In the genomic region with DNA sequence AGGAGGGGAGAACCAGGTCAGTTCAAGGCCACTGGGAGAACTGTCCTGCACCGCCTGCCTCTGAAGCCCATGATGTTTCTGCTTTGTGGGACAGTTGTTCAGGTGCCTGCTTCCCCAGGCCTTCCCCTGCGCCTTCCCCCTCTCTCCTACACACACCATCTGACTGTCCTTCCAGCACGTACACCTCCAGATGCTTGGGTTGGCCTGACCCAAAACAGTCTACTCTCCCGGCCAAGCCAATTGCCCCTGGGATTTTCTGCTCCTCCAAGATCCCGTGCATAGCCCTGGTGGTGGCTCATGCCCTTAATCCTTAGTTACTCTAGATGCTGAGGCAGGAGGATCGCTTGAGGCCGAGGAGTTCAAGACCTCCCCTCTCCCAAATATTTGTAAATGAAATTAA, we compare ENCODE assay signal across 8 cellular contexts. TPM values are rescaled to one million over a fixed set of nuclear protein-coding genes. Genes with fewer than 3 reads are reported as not detected.
DNase-seq lines count a peak whose midpoint lies in the region; ATAC-seq, FAIRE-seq and TF ChIP-seq lines count a peak whose summit lies in the region.

No MANE protein-coding gene starts in this region.

- no peak for TF ChIP-seq RAD21 in K562 (CRISPR knock-in tag; conservative IDR thresholded peaks at IDR 0.05 in 1 of 2, IDR thresholded peaks at IDR 0.05 in 1 of 2)

- ATAC-seq in heart right ventricle (no peak), K562 (no peak), GM19452 (IDR thresholded peaks at IDR 0.05; ENCODE audit: unreplicated experiment) (no peak)

- no peak for FAIRE-seq in K562 (lab: Jason Lieb, UNC)

- in situ Hi-C loops in K562 (cut with MboI): no loop called here

- peak overlapping the region; percentile 91 for H2AFZ ChIP-seq in K562 (ENCODE audit: low read depth, low read length)

- peaks cover 2 to 46% (median 31%) of the 10 kb centered on the region in 9 donors for H3K4me1 ChIP-seq in heart right ventricle
- H3K4me1 ChIP-seq in K562 (replicated peaks in 1 of 2; ENCODE audit: control insufficient read depth in 2 of 2, insufficient read depth in 2 of 2, low read length in 2 of 2): peaks cover 11 to 34% of the 10 kb centered on the region in 2 experiments; a peak in 4 of 5 replicates
- H3K4me1 ChIP-seq in mucosa of rectum (ENCODE audit: control insufficient read depth in 2 of 2, insufficient read depth in 2 of 2, low read length in 2 of 2): peaks cover 23 to 32% of the 10 kb centered on the region in 2 donors
- peaks cover 29% of the 10 kb centered on the region for H3K4me1 ChIP-seq in vagina

- H3K36me3 ChIP-seq in heart right ventricle (peaks cover 0 to 24% (median 0%) of the 10 kb centered on the region in 9 donors), K562 (ENCODE audit: control insufficient read depth, insufficient read depth, low read length) (peaks cover 28% of the 10 kb centered on the region), mucosa of rectum (ENCODE audit: control insufficient read depth in 2 of 2, insufficient read depth in 2 of 2, low read length in 2 of 2) (peaks cover 5 to 10% of the 10 kb centered on the region in 2 donors), vagina (no peaks in the 10 kb centered on the region)

- WGBS in heart right ventricle, 2 donors: 79 to 82% methylated on average over 7 of the region's 7 CpGs
- 81% methylated on average over 7 of the region's 7 CpGs for WGBS in K562 (ENCODE audit: insufficient coverage, low coverage, missing lambda C conversion rate)

- H3K27me3 ChIP-seq in heart right ventricle: peaks cover 0 to 6% (median 0%) of the 10 kb centered on the region in 7 donors
- peaks cover 4 to 13% of the 10 kb centered on the region in 2 experiments; a peak in 2 of 5 replicates for H3K27me3 ChIP-seq in K562 (ENCODE audit: control insufficient read depth in 2 of 2, insufficient read depth in 2 of 2, low read length in 2 of 2)
- no peaks in the 10 kb centered on the region for H3K27me3 ChIP-seq in mucosa of rectum (ENCODE audit: control insufficient read depth in 2 of 2, insufficient read depth in 2 of 2, low read length in 2 of 2)
- H3K27me3 ChIP-seq in vagina: no peaks in the 10 kb centered on the region

- TF ChIP-seq EP300 in K562 (IDR thresholded peaks at IDR 0.05; ENCODE audit: low read length): no peak

- H3K9ac ChIP-seq in K562 (ENCODE audit: insufficient read depth in 1 of 2, low read depth in 2 of 2, low read length in 2 of 2) (peak overlapping the region; percentile 92 to 94; a peak in 3 of 4 replicates), mucosa of rectum (ENCODE audit: low read depth in 1 of 2, low read length in 2 of 2) (peak overlapping the region; percentile 65 to 83)

- TF ChIP-seq CTCF in heart right ventricle (IDR thresholded peaks at IDR 0.05) (no peak), K562 (IDR thresholded peaks at IDR 0.05 in 2 of 3, conservative IDR thresholded peaks at IDR 0.05 in 1 of 3; ENCODE audit: insufficient read depth in 2 of 3, low read depth in 1 of 3, low read length in 3 of 3) (no peak), vagina (IDR thresholded peaks at IDR 0.05) (no peak)

- DNase-seq in heart right ventricle (no peak), cardiac septum (ENCODE audit: low spot score) (no peak), K562 (ENCODE audit: extremely low read depth in 1 of 4, low spot score in 3 of 4) (peak in 1 of 4 experiments; percentile 23), vagina (ENCODE audit: extremely low spot score in 2 of 2) (no peak), NCI-H2029 (lab: John Stamatoyannopoulos, UW) (no peak), MV-4-11 (lab: John Stamatoyannopoulos, UW) (no peak)

- intact Hi-C loops in heart right ventricle (cut with DNase I): loop anchor here in 3 of 10 donors (5.0 to 10.0 kb wide), 3 partner anchors 51 to 217 kb away; a partner anchor contains a TSS
- intact Hi-C loops in cardiac septum (cut with DNase I): no loop called here
- intact Hi-C loops in K562 (cut with micrococcal nuclease): loop anchor here (2.0 to 10.0 kb wide), 4 partner anchors 51 to 269 kb away; a partner anchor contains a TSS
- intact Hi-C loops in vagina (cut with DNase I): loop anchor here (10.0 kb wide), 1 partner anchor 123 kb away; no protein-coding TSS in a partner anchor

- CTCF ChIA-PET in K562 (lab: Yijun Ruan, JAX; ENCODE audit: low intra/inter-chr PET ratio): interaction anchor here (0.7 to 2.2 kb wide), 4 partner anchors 81 to 278 kb away, joined by 3 to 11 read pairs (median 8); a partner anchor contains a TSS

- H3K4me3 ChIP-seq in heart right ventricle (peak overlapping the region in 8 of 10 donors; percentile 66 to 89 (median 82)), K562 (peak overlapping the region; percentile 80), mucosa of rectum (ENCODE audit: low read length in 2 of 2) (peak overlapping the region in 1 of 2 donors; percentile 86), vagina (peak overlapping the region; percentile 60 to 81)

- H3K27ac ChIP-seq in heart right ventricle: peak overlapping the region; percentile 74 to 96 (median 91)
- peak overlapping the region; percentile 90 for H3K27ac ChIP-seq in K562 (ENCODE audit: extremely low read depth, low read depth, low read length)
- H3K27ac ChIP-seq in mucosa of rectum (ENCODE audit: low read depth in 2 of 2, low read length in 2 of 2): peak overlapping the region; percentile 85 to 86
- H3K27ac ChIP-seq in vagina: peak overlapping the region; percentile 80

- TF ChIP-seq POLR2A in K562 (conservative IDR thresholded peaks at IDR 0.05) (no peak), vagina (IDR thresholded peaks at IDR 0.05) (no peak)

- H3K4me2 ChIP-seq in K562 (ENCODE audit: insufficient read depth, low read length): peak overlapping the region; percentile 96

- BruUV-seq in K562 (replicated peaks; lab: Mats Ljungman, UMichigan): TSS peak; percentile 83

- no peaks in the 10 kb centered on the region for H4K20me1 ChIP-seq in K562 (replicated peaks; ENCODE audit: control insufficient read depth, insufficient read depth, low read length)

- no peaks in the 10 kb centered on the region for H3K9me1 ChIP-seq in K562 (ENCODE audit: control insufficient read depth, insufficient read depth, low read length)

- no peaks in the 10 kb centered on the region for H3K9me3 ChIP-seq in heart right ventricle
- no peaks in the 10 kb centered on the region for H3K9me3 ChIP-seq in K562 (replicated peaks; ENCODE audit: control insufficient read depth, insufficient read depth, low read depth, low read length)
- no peaks in the 10 kb centered on the region for H3K9me3 ChIP-seq in mucosa of rectum (ENCODE audit: control insufficient read depth in 2 of 2, low read length in 2 of 2)
- no peaks in the 10 kb centered on the region for H3K9me3 ChIP-seq in vagina

- POLR2A ChIA-PET in K562 (lab: Yijun Ruan, JAX): interaction anchor here (0.6 kb wide), 1 partner anchor 454 kb away, joined by 3 read pairs; no protein-coding TSS in a partner anchor

- H3K79me2 ChIP-seq in K562 (ENCODE audit: control insufficient read depth, insufficient read depth, low read length): peaks cover 18% of the 10 kb centered on the region

RNA-seq across cellular contexts. Expression of a gene that starts 0.7 kb away (rescaled TPM):
- 10 to 100 TPM; 36.2 to 52.3 (median 45.5) TPM for total RNA-seq in heart right ventricle
- 10 to 100 TPM; 31.8 to 47.9 TPM for polyA plus RNA-seq in heart right ventricle
- total RNA-seq in cardiac septum: 35.4 TPM
- 82.5 and 106 TPM in 2 replicates for total RNA-seq in K562 (2011; cell fraction: chromatin; rRNA removed; ENCODE audit: low replicate concordance)
- 91.9 and 98.4 TPM in 2 replicates for total RNA-seq in K562 (2011; cell fraction: nucleolus; rRNA removed)
- 76.1 and 86.0 TPM in 2 replicates for total RNA-seq in K562 (2011; cell fraction: nucleoplasm; rRNA removed)
- 27.3 and 39.7 TPM in 2 replicates for total RNA-seq in K562 (2014; rRNA removed)
- total RNA-seq in K562 (2014; rRNA removed; fragmentation: Illumina TruSeq; extraction: Trizol): 24.5 and 26.8 TPM in 2 replicates
- total RNA-seq in K562 (2015; rRNA removed; fragmentation: Illumina TruSeq; extraction: Trizol): 25.9 and 26.2 TPM in 2 replicates
- 41.9 and 44.0 TPM in 2 replicates for total RNA-seq in K562 (2021)
- 37.3 and 40.0 TPM in 2 replicates for polyA plus RNA-seq in K562 (2011; rRNA removed)
- polyA plus RNA-seq in K562 (2011; cell fraction: cytosol; rRNA removed): 24.5 and 36.5 TPM in 2 replicates
- 190 and 193 TPM in 2 replicates for polyA plus RNA-seq in K562 (2011; cell fraction: nucleus; rRNA removed)
- polyA plus RNA-seq in K562 (2012): 23.1 and 26.7 TPM in 2 replicates
- polyA plus RNA-seq in K562 (2014; fragmentation: Illumina TruSeq; extraction: Trizol): 23.1 and 24.9 TPM in 2 replicates
- 1 to 10 TPM; 4.5 to 5.2 TPM for polyA plus RNA-seq in K562 (2014; fragmentation: Nextera tagmentation; extraction: Ambion mirVana)
- polyA plus RNA-seq in K562 (2014; rRNA removed): 42.5 and 44.8 TPM in 2 replicates
- 22.7 and 23.6 TPM in 2 replicates for polyA minus RNA-seq in K562 (2011; rRNA and poly(A)+ RNA removed)
- polyA minus RNA-seq in K562 (2011; cell fraction: cytosol; rRNA and poly(A)+ RNA removed): 10.9 and 17.9 TPM in 2 replicates
- polyA minus RNA-seq in K562 (2011; cell fraction: nucleus; rRNA and poly(A)+ RNA removed): 60.3 and 71.5 TPM in 2 replicates
- total RNA-seq in vagina: 37.3 TPM

RNA-seq across cellular contexts. Expression of a gene that starts 9.3 kb away (rescaled TPM):
- under 1 TPM in 3 of 10 donors, not detected in 7; 0.13 to 0.74 (median 0.20) TPM for total RNA-seq in heart right ventricle
- polyA plus RNA-seq in heart right ventricle: under 1 TPM in 1 of 2 donors, not detected in 1; 0.44 TPM
- 0.30 TPM for total RNA-seq in cardiac septum
- not detected in 2 replicates for total RNA-seq in K562 (2011; cell fraction: chromatin; rRNA removed; ENCODE audit: low replicate concordance)
- total RNA-seq in K562 (2011; cell fraction: nucleolus; rRNA removed): not detected in 2 replicates
- total RNA-seq in K562 (2011; cell fraction: nucleoplasm; rRNA removed): not detected in 2 replicates
- not detected in 2 replicates for total RNA-seq in K562 (2014; rRNA removed)
- not detected in 2 replicates for total RNA-seq in K562 (2014; rRNA removed; fragmentation: Illumina TruSeq; extraction: Trizol)
- total RNA-seq in K562 (2015; rRNA removed; fragmentation: Illumina TruSeq; extraction: Trizol): not detected in 2 replicates
- total RNA-seq in K562 (2021): not detected in 2 replicates
- polyA plus RNA-seq in K562 (2011; rRNA removed): not detected in 2 replicates
- polyA plus RNA-seq in K562 (2011; cell fraction: cytosol; rRNA removed): not detected in 2 replicates
- not detected in 2 replicates for polyA plus RNA-seq in K562 (2011; cell fraction: nucleus; rRNA removed)
- polyA plus RNA-seq in K562 (2012): 0.12 and 0.15 TPM in 2 replicates
- not detected in 2 replicates for polyA plus RNA-seq in K562 (2014; fragmentation: Illumina TruSeq; extraction: Trizol)
- polyA plus RNA-seq in K562 (2014; fragmentation: Nextera tagmentation; extraction: Ambion mirVana): not detected
- not detected in 2 replicates for polyA plus RNA-seq in K562 (2014; rRNA removed)
- not detected in 2 replicates for polyA minus RNA-seq in K562 (2011; rRNA and poly(A)+ RNA removed)
- not detected in 2 replicates for polyA minus RNA-seq in K562 (2011; cell fraction: cytosol; rRNA and poly(A)+ RNA removed)
- polyA minus RNA-seq in K562 (2011; cell fraction: nucleus; rRNA and poly(A)+ RNA removed): not detected in 2 replicates
- total RNA-seq in vagina: not detected

RNA-seq across cellular contexts. Expression of a gene that starts 30.3 kb away (rescaled TPM):
- total RNA-seq in heart right ventricle (1 to 10 TPM in 4 of 10 donors, under 1 TPM in 6; 0.19 to 1.6 (median 0.59) TPM), cardiac septum (0.13 TPM), K562 (2014; rRNA removed) (not detected in 2 replicates), K562 (2014; rRNA removed; fragmentation: Illumina TruSeq; extraction: Trizol) (not detected in 2 replicates), K562 (2015; rRNA removed; fragmentation: Illumina TruSeq; extraction: Trizol) (not detected in 2 replicates), K562 (2021) (not detected in 2 replicates), vagina (not detected)
- polyA plus RNA-seq in heart right ventricle (under 1 TPM; 0.17 to 0.80 TPM), K562 (2011; rRNA removed) (not detected in 2 replicates), K562 (2014; fragmentation: Illumina TruSeq; extraction: Trizol) (not detected in 2 replicates), K562 (2014; fragmentation: Nextera tagmentation; extraction: Ambion mirVana) (not detected), K562 (2014; rRNA removed) (not detected in 2 replicates)
- total RNA-seq in K562 (2011; cell fraction: chromatin; rRNA removed; ENCODE audit: low replicate concordance): not detected in 2 replicates
- total RNA-seq in K562 (2011; cell fraction: nucleolus; rRNA removed): 0.50 TPM in 1 of 2 replicates, not detected in the other
- total RNA-seq in K562 (2011; cell fraction: nucleoplasm; rRNA removed): 0.31 and 1.5 TPM in 2 replicates
- not detected in 2 replicates for polyA plus RNA-seq in K562 (2011; cell fraction: cytosol; rRNA removed)
- polyA plus RNA-seq in K562 (2011; cell fraction: nucleus; rRNA removed): 0.07 TPM in 1 of 2 replicates, not detected in the other
- not detected in 2 replicates for polyA plus RNA-seq in K562 (2012)
- polyA minus RNA-seq in K562 (2011; rRNA and poly(A)+ RNA removed): not detected in 2 replicates
- polyA minus RNA-seq in K562 (2011; cell fraction: cytosol; rRNA and poly(A)+ RNA removed): not detected in 2 replicates
- polyA minus RNA-seq in K562 (2011; cell fraction: nucleus; rRNA and poly(A)+ RNA removed): not detected in 2 replicates

RNA-seq across cellular contexts. Expression of a gene that starts 52.0 kb away (rescaled TPM):
- total RNA-seq in heart right ventricle: 10 to 100 TPM in 9 of 10 donors, 1 to 10 TPM in 1; 9.9 to 45.0 (median 19.7) TPM
- polyA plus RNA-seq in heart right ventricle: 10 to 100 TPM in 1 of 2 donors, 1 to 10 TPM in 1; 7.9 to 26.9 TPM
- 9.6 TPM for total RNA-seq in cardiac septum
- total RNA-seq in K562 (2011; cell fraction: chromatin; rRNA removed; ENCODE audit: low replicate concordance): 7.3 and 27.3 TPM in 2 replicates
- 14.8 and 20.1 TPM in 2 replicates for total RNA-seq in K562 (2011; cell fraction: nucleolus; rRNA removed)
- total RNA-seq in K562 (2011; cell fraction: nucleoplasm; rRNA removed): 10.8 and 12.2 TPM in 2 replicates
- total RNA-seq in K562 (2014; rRNA removed): 3.1 and 5.0 TPM in 2 replicates
- 2.3 and 2.9 TPM in 2 replicates for total RNA-seq in K562 (2014; rRNA removed; fragmentation: Illumina TruSeq; extraction: Trizol)
- 4.1 and 4.4 TPM in 2 replicates for total RNA-seq in K562 (2015; rRNA removed; fragmentation: Illumina TruSeq; extraction: Trizol)
- total RNA-seq in K562 (2021): 6.1 and 6.2 TPM in 2 replicates
- polyA plus RNA-seq in K562 (2011; rRNA removed): 3.5 and 11.4 TPM in 2 replicates
- polyA plus RNA-seq in K562 (2011; cell fraction: cytosol; rRNA removed): 5.9 and 9.2 TPM in 2 replicates
- 22.4 and 48.3 TPM in 2 replicates for polyA plus RNA-seq in K562 (2011; cell fraction: nucleus; rRNA removed)
- 4.7 and 17.1 TPM in 2 replicates for polyA plus RNA-seq in K562 (2012)
- polyA plus RNA-seq in K562 (2014; fragmentation: Illumina TruSeq; extraction: Trizol): 3.0 and 5.4 TPM in 2 replicates
- polyA plus RNA-seq in K562 (2014; fragmentation: Nextera tagmentation; extraction: Ambion mirVana): 1 to 10 TPM in 1 of 2 experiments, under 1 TPM in 1; 0.89 to 1.5 TPM
- 4.9 and 7.2 TPM in 2 replicates for polyA plus RNA-seq in K562 (2014; rRNA removed)
- 6.7 and 8.8 TPM in 2 replicates for polyA minus RNA-seq in K562 (2011; rRNA and poly(A)+ RNA removed)
- polyA minus RNA-seq in K562 (2011; cell fraction: cytosol; rRNA and poly(A)+ RNA removed): 3.3 and 5.7 TPM in 2 replicates
- 12.0 and 22.5 TPM in 2 replicates for polyA minus RNA-seq in K562 (2011; cell fraction: nucleus; rRNA and poly(A)+ RNA removed)
- total RNA-seq in vagina: 56.0 TPM

RNA-seq across cellular contexts. Expression of a gene that starts 54.6 kb away (rescaled TPM):
- total RNA-seq in heart right ventricle (10 to 100 TPM in 5 of 10 donors, 1 to 10 TPM in 5; 5.2 to 21.5 (median 10.1) TPM), cardiac septum (8.5 TPM), K562 (2014; rRNA removed) (not detected in 2 replicates), K562 (2014; rRNA removed; fragmentation: Illumina TruSeq; extraction: Trizol) (not detected in 2 replicates), K562 (2015; rRNA removed; fragmentation: Illumina TruSeq; extraction: Trizol) (not detected in 2 replicates), K562 (2021) (0.16 TPM in 2 replicates), vagina (21.9 TPM)
- polyA plus RNA-seq in heart right ventricle (10 to 100 TPM in 1 of 2 donors, 1 to 10 TPM in 1; 3.0 to 18.9 TPM), K562 (2011; rRNA removed) (not detected in 2 replicates), K562 (2014; fragmentation: Illumina TruSeq; extraction: Trizol) (not detected in 2 replicates), K562 (2014; fragmentation: Nextera tagmentation; extraction: Ambion mirVana) (not detected), K562 (2014; rRNA removed) (not detected in 2 replicates)
- total RNA-seq in K562 (2011; cell fraction: chromatin; rRNA removed; ENCODE audit: low replicate concordance): 0.09 TPM in 1 of 2 replicates, not detected in the other
- 0.33 TPM in 1 of 2 replicates, not detected in the other for total RNA-seq in K562 (2011; cell fraction: nucleolus; rRNA removed)
- not detected in 2 replicates for total RNA-seq in K562 (2011; cell fraction: nucleoplasm; rRNA removed)
- 0.01 TPM in 1 of 2 replicates, not detected in the other for polyA plus RNA-seq in K562 (2011; cell fraction: cytosol; rRNA removed)
- 0.04 and 0.07 TPM in 2 replicates for polyA plus RNA-seq in K562 (2011; cell fraction: nucleus; rRNA removed)
- not detected in 2 replicates for polyA plus RNA-seq in K562 (2012)
- 0.09 TPM in 1 of 2 replicates, not detected in the other for polyA minus RNA-seq in K562 (2011; rRNA and poly(A)+ RNA removed)
- polyA minus RNA-seq in K562 (2011; cell fraction: cytosol; rRNA and poly(A)+ RNA removed): not detected in 2 replicates
- 0.11 TPM in 1 of 2 replicates, not detected in the other for polyA minus RNA-seq in K562 (2011; cell fraction: nucleus; rRNA and poly(A)+ RNA removed)
